Comparison of ENCODE assay signal across 18 cellular contexts in genomic region chr17:48860034-48860433, GRCh38. TPM values are rescaled to one million over a fixed set of nuclear protein-coding genes. Genes with fewer than 3 reads are reported as not detected.
DNase-seq lines count a peak whose midpoint lies in the region; ATAC-seq, FAIRE-seq and TF ChIP-seq lines count a peak whose summit lies in the region.
"Had no signal": no experiment of that assay in that cellular context is flagged by ENCODE, and none has a peak within 500 bp of the region (broad histone marks: within the 10 kb centered on the region; RNA-seq: fewer than 3 reads in every experiment).

No MANE protein-coding gene starts in this region.

- no peak for FAIRE-seq in RCC 7860 (lab: Jason Lieb, UNC)
- FAIRE-seq: endometrium had no signal

- H3K4me3 ChIP-seq in BE2C (ENCODE audit: low read depth, low read length) (no peak overlapping the region), GM12875 (ENCODE audit: low read depth, low read length) (no peak overlapping the region), foreskin fibroblast (ENCODE audit: low read depth in 1 of 2, low read length in 2 of 2) (no peak overlapping the region)
- H3K4me3 ChIP-seq in naive thymus-derived CD4-positive, alpha-beta T cell (ENCODE audit: low read length) = no peak overlapping the region

- no peaks in the 10 kb centered on the region for H3K9me3 Mint-ChIP-seq in WTC11
- no peaks in the 10 kb centered on the region for H3K9me3 Mint-ChIP-seq in activated T-cell treated with anti-CD3 and anti-CD28 coated beads, Interleukin-2, amount 50 U/mL, for 4 hours
- H3K9me3 Mint-ChIP-seq in naive thymus-derived CD4-positive, alpha-beta T cell = peaks cover 0 to 2% (median 0%) of the 10 kb centered on the region in 11 donors
- H3K9me3 Mint-ChIP-seq: activated naive CD4-positive, alpha-beta T cell treated with anti-CD3 and anti-CD28 coated beads, Interleukin-2, amount 50 U/mL, for 72 hours; memory B cell; stimulated activated naive B cell treated with anti-CD40 and anti-IgM and Interleukin-4, amounts not matched to agents 10 μg/mL and 1 μg/mL and 100 μg/mL, for 72 hours had no signal

- DNase-seq in BE2C (no peak), WTC11 (ENCODE audit: low spot score) (no peak), foreskin fibroblast (no peak), NCI-H1694 treated with DMSO at 0.1 percent for 48 hours (lab: John Stamatoyannopoulos, UW) (no peak), RCC 7860 (ENCODE audit: low spot score) (no peak)
- no peak for DNase-seq in activated T-cell treated with anti-CD3 and anti-CD28 coated beads, Interleukin-2, amount 50 U/mL, for 4 hours
- no peak for DNase-seq in naive thymus-derived CD4-positive, alpha-beta T cell
- DNase-seq: activated CD4-positive, alpha-beta T cell treated with anti-CD3 and anti-CD28 coated beads for 4 hours; central memory CD4-positive, alpha-beta T cell; stimulated activated naive B cell treated with anti-CD40 and anti-IgM and Interleukin-4, amounts not matched to agents 10 μg/mL and 1 μg/mL and 100 μg/mL, for 72 hours had no signal

- H3K4me1 ChIP-seq in BE2C = no peaks in the 10 kb centered on the region
- no peaks in the 10 kb centered on the region for H3K4me1 ChIP-seq in naive thymus-derived CD4-positive, alpha-beta T cell (ENCODE audit: control insufficient read depth in 2 of 2, insufficient read depth in 2 of 2, low read length in 2 of 2)

- no peaks in the 10 kb centered on the region for H3K36me3 Mint-ChIP-seq in WTC11
- H3K36me3 Mint-ChIP-seq in activated T-cell treated with anti-CD3 and anti-CD28 coated beads, Interleukin-2, amount 50 U/mL, for 4 hours (ENCODE audit: insufficient read depth) = peaks cover 31% of the 10 kb centered on the region
- peaks cover 10 to 44% (median 39%) of the 10 kb centered on the region in 5 donors for H3K36me3 Mint-ChIP-seq in naive thymus-derived CD4-positive, alpha-beta T cell

- H3K4me3 Mint-ChIP-seq in WTC11 = no peak overlapping the region
- H3K4me3 Mint-ChIP-seq in activated T-cell treated with anti-CD3 and anti-CD28 coated beads, Interleukin-2, amount 50 U/mL, for 4 hours = no peak overlapping the region
- H3K4me3 Mint-ChIP-seq in naive thymus-derived CD4-positive, alpha-beta T cell = no peak overlapping the region
- H3K4me3 Mint-ChIP-seq: memory B cell; stimulated activated naive B cell treated with anti-CD40 and anti-IgM and Interleukin-4, amounts not matched to agents 10 μg/mL and 1 μg/mL and 100 μg/mL, for 72 hours had no signal

- no peaks in the 10 kb centered on the region for H3K27me3 ChIP-seq in BE2C
- no peaks in the 10 kb centered on the region for H3K27me3 ChIP-seq in naive thymus-derived CD4-positive, alpha-beta T cell (ENCODE audit: control insufficient read depth in 2 of 2, insufficient read depth in 2 of 2, low read length in 2 of 2)
- H3K27me3 ChIP-seq: neutrophil had no signal

- H3K9me3 ChIP-seq in BE2C = no peaks in the 10 kb centered on the region
- H3K9me3 ChIP-seq in naive thymus-derived CD4-positive, alpha-beta T cell (ENCODE audit: control insufficient read depth in 2 of 3, low read length in 3 of 3) = no peaks in the 10 kb centered on the region
- H3K9me3 ChIP-seq: neutrophil had no signal

- H3K36me3 ChIP-seq in BE2C = no peaks in the 10 kb centered on the region
- peaks cover 0 to 70% (median 12%) of the 10 kb centered on the region in 3 experiments for H3K36me3 ChIP-seq in naive thymus-derived CD4-positive, alpha-beta T cell (ENCODE audit: control insufficient read depth in 2 of 3, insufficient read depth in 3 of 3, low read length in 3 of 3)

- ATAC-seq in WTC11 = peak; percentile 55
- ATAC-seq in activated T-cell treated with anti-CD3 and anti-CD28 coated beads, Interleukin-2, amount 50 U/mL, for 4 hours = no peak
- no peak for ATAC-seq in naive thymus-derived CD4-positive, alpha-beta T cell
- ATAC-seq: activated naive CD4-positive, alpha-beta T cell treated with anti-CD3 and anti-CD28 coated beads, Interleukin-2, amount 50 U/mL, for 72 hours; stimulated activated naive B cell treated with anti-CD40 and anti-IgM and Interleukin-4, amounts not matched to agents 10 μg/mL and 1 μg/mL and 100 μg/mL, for 72 hours had no signal

- H3K27me3 Mint-ChIP-seq in WTC11 (ENCODE audit: low read depth) = no peaks in the 10 kb centered on the region
- no peaks in the 10 kb centered on the region for H3K27me3 Mint-ChIP-seq in activated T-cell treated with anti-CD3 and anti-CD28 coated beads, Interleukin-2, amount 50 U/mL, for 4 hours (ENCODE audit: low read depth)
- no peaks in the 10 kb centered on the region for H3K27me3 Mint-ChIP-seq in naive thymus-derived CD4-positive, alpha-beta T cell
- H3K27me3 Mint-ChIP-seq: memory B cell; stimulated activated naive B cell treated with anti-CD40 and anti-IgM and Interleukin-4, amounts not matched to agents 10 μg/mL and 1 μg/mL and 100 μg/mL, for 72 hours had no signal

- H3K27ac Mint-ChIP-seq in WTC11 = no peak overlapping the region
- no peak overlapping the region for H3K27ac Mint-ChIP-seq in naive thymus-derived CD4-positive, alpha-beta T cell
- H3K27ac Mint-ChIP-seq: activated naive CD4-positive, alpha-beta T cell treated with anti-CD3 and anti-CD28 coated beads, Interleukin-2, amount 50 U/mL, for 72 hours; memory B cell; stimulated activated naive B cell treated with anti-CD40 and anti-IgM and Interleukin-4, amounts not matched to agents 10 μg/mL and 1 μg/mL and 100 μg/mL, for 72 hours had no signal

- intact Hi-C loops in naive thymus-derived CD4-positive, alpha-beta T cell (cut with micrococcal nuclease) = no loop called here

- H3K4me1 Mint-ChIP-seq in WTC11 = 0 out of 2 replicates have a peak, but pooled peaks cover 9% of the 10 kb centered on the region
- peaks cover 2% of the 10 kb centered on the region for H3K4me1 Mint-ChIP-seq in activated T-cell treated with anti-CD3 and anti-CD28 coated beads, Interleukin-2, amount 50 U/mL, for 4 hours (ENCODE audit: low read depth)
- H3K4me1 Mint-ChIP-seq in naive thymus-derived CD4-positive, alpha-beta T cell = peaks cover 0 to 12% (median 0%) of the 10 kb centered on the region in 7 donors
- H3K4me1 Mint-ChIP-seq: memory B cell had no signal

- CTCF ChIA-PET in WTC11 (lab: Charles Lee) = interaction anchor here (0.6 to 3.4 kb wide), 14 partner anchors 12 to 189 kb away, joined by 3 to 15 read pairs (median 5); partner anchors contain the start of gene TTLL6
- CTCF ChIA-PET in naive thymus-derived CD4-positive, alpha-beta T cell (lab: Charles Lee) = interaction anchor here (1.7 kb wide), 1 partner anchor 17 kb away, joined by 3 read pairs; no protein-coding TSS in a partner anchor

- POLR2A ChIA-PET in WTC11 (lab: Charles Lee) = no interaction called here
- POLR2A ChIA-PET in naive thymus-derived CD4-positive, alpha-beta T cell (lab: Charles Lee) = no interaction called here

- no peak overlapping the region for H3K27ac ChIP-seq in naive thymus-derived CD4-positive, alpha-beta T cell (ENCODE audit: low read depth, low read length)
- H3K27ac ChIP-seq: C4-2B, neutrophil had no signal

- TF ChIP-seq CTCF in BE2C (IDR thresholded peaks at IDR 0.05; ENCODE audit: low read depth, low read length) = peak; percentile 31
- peak; percentile 20; the same call in 1 of the 2 replicates for TF ChIP-seq CTCF in GM12875 (IDR thresholded peaks at IDR 0.05; ENCODE audit: borderline replicate concordance, insufficient read depth, low read depth, low read length)
- TF ChIP-seq CTCF in WTC11 (IDR thresholded peaks at IDR 0.05) = no peak
- peak; percentile 11 for TF ChIP-seq CTCF in foreskin fibroblast (IDR thresholded peaks at IDR 0.05; ENCODE audit: low read depth, low read length)

TF ChIP-seq in WTC11, 78 proteins besides CTCF, POLR2A, EP300 and RAD21 (continues in another document):
- TF ChIP-seq HMGXB4 (CRISPR knock-in tag; IDR thresholded peaks at IDR 0.05) (no peak), NR2C2 (CRISPR knock-in tag; IDR thresholded peaks at IDR 0.05) (no peak), ATF1 (CRISPR knock-in tag; IDR thresholded peaks at IDR 0.05) (no peak)

RNA-seq across cellular contexts. Expression of gene CALCOCO2, which starts 29.2 kb away (rescaled TPM):
- 16.0 TPM for polyA plus RNA-seq in BE2C (2012; ENCODE audit: insufficient read depth, insufficient read length, low read depth)
- 27.0 to 32.6 TPM (median 31.2 TPM) in 3 replicates for total RNA-seq in WTC11 (2021)
- 10 to 100 TPM; 34.0 to 45.5 (median 34.3) TPM for total RNA-seq in activated T-cell treated with anti-CD3 and anti-CD28 coated beads, Interleukin-2, amount 50 U/mL, for 4 hours
- total RNA-seq in naive thymus-derived CD4-positive, alpha-beta T cell = 100 to 1,000 TPM; 129 to 208 (median 139) TPM
- polyA plus RNA-seq in naive thymus-derived CD4-positive, alpha-beta T cell = 100 to 1,000 TPM; 159 to 167 TPM

RNA-seq across cellular contexts. Expression of gene ATP5MC1, which starts 32.6 kb away (rescaled TPM):
- polyA plus RNA-seq in BE2C (2012; ENCODE audit: insufficient read depth, insufficient read length, low read depth) = 351 TPM
- 141 to 156 TPM (median 144 TPM) in 3 replicates for total RNA-seq in WTC11 (2021)
- 100 to 1,000 TPM; 166 to 188 (median 188) TPM for total RNA-seq in activated T-cell treated with anti-CD3 and anti-CD28 coated beads, Interleukin-2, amount 50 U/mL, for 4 hours
- total RNA-seq in naive thymus-derived CD4-positive, alpha-beta T cell = 100 to 1,000 TPM in 1 of 5 experiments, 10 to 100 TPM in 4; 28.0 to 102 (median 37.0) TPM
- 100 to 1,000 TPM; 155 to 179 TPM for polyA plus RNA-seq in naive thymus-derived CD4-positive, alpha-beta T cell

RNA-seq across cellular contexts. Expression of gene TTLL6, which starts 43.0 kb away (rescaled TPM):
- polyA plus RNA-seq in BE2C (2012; ENCODE audit: insufficient read depth, insufficient read length, low read depth) = not detected
- total RNA-seq in WTC11 (2021) = 3.4 to 7.0 TPM (median 4.6 TPM) in 3 replicates
- total RNA-seq in activated T-cell treated with anti-CD3 and anti-CD28 coated beads, Interleukin-2, amount 50 U/mL, for 4 hours = not detected
- total RNA-seq in naive thymus-derived CD4-positive, alpha-beta T cell = not detected
- not detected for polyA plus RNA-seq in naive thymus-derived CD4-positive, alpha-beta T cell
- total RNA-seq: activated naive CD4-positive, alpha-beta T cell treated with anti-CD3 and anti-CD28 coated beads, Interleukin-2, amount 50 U/mL, for 72 hours; Daoy; urinary bladder had no signal

RNA-seq across cellular contexts. Expression of gene UBE2Z, which starts 48.2 kb away (rescaled TPM):
- polyA plus RNA-seq in BE2C (2012; ENCODE audit: insufficient read depth, insufficient read length, low read depth) = 47.7 TPM
- 65.1 to 69.7 TPM (median 68.4 TPM) in 3 replicates for total RNA-seq in WTC11 (2021)
- total RNA-seq in activated T-cell treated with anti-CD3 and anti-CD28 coated beads, Interleukin-2, amount 50 U/mL, for 4 hours = 100 to 1,000 TPM in 1 of 3 donors, 10 to 100 TPM in 2; 92.7 to 103 (median 94.3) TPM
- total RNA-seq in naive thymus-derived CD4-positive, alpha-beta T cell = 10 to 100 TPM; 71.6 to 96.6 (median 91.8) TPM
- polyA plus RNA-seq in naive thymus-derived CD4-positive, alpha-beta T cell = 10 to 100 TPM; 52.1 to 55.6 TPM
